ENCODE assay signal across 16 cellular contexts in genomic region chr2:224838335-224838734, GRCh38.
A peak's percentile ranks its signal among the peaks of the same experiment; 100 is the strongest.
DNase-seq lines count a peak whose midpoint lies in the region; ATAC-seq and TF ChIP-seq lines count a peak whose summit lies in the region.
"Had no signal": no experiment of that assay in that cellular context is flagged by ENCODE, and none has a peak within 500 bp of the region (broad histone marks: within the 10 kb centered on the region; RNA-seq: fewer than 3 reads in every experiment).

No MANE protein-coding gene starts in this region.

- POLR2A ChIA-PET in A673 (lab: Charles Lee; ENCODE audit: low non-redundant PET) = no interaction called here

- TF ChIP-seq CTCF in A673 (conservative IDR thresholded peaks at IDR 0.05; ENCODE audit: low read depth, low read length) (no peak), RWPE2 (IDR thresholded peaks at IDR 0.05; ENCODE audit: poor library complexity, severe bottlenecking) (no peak), thyroid gland (IDR thresholded peaks at IDR 0.05) (no peak)

- ATAC-seq in RWPE2 (ENCODE audit: low read depth) = no peak
- no peak for ATAC-seq in HG02759 (IDR thresholded peaks at IDR 0.05; ENCODE audit: unreplicated experiment)
- no peak for ATAC-seq in HG02938 (IDR thresholded peaks at IDR 0.05; ENCODE audit: unreplicated experiment)
- no peak for ATAC-seq in HG03097 (IDR thresholded peaks at IDR 0.05; ENCODE audit: low FRiP score, unreplicated experiment)

- H3K4me1 ChIP-seq in A673 (ENCODE audit: insufficient read depth, low read length, poor library complexity, severe bottlenecking) = peaks cover 4% of the 10 kb centered on the region
- peaks cover 18% of the 10 kb centered on the region for H3K4me1 ChIP-seq in RWPE2 (ENCODE audit: insufficient read depth, poor library complexity, severe bottlenecking)
- H3K4me1 ChIP-seq in thyroid gland = no peaks in the 10 kb centered on the region
- H3K4me1 ChIP-seq: uterus had no signal

- H3K27ac ChIP-seq in A673 (ENCODE audit: low read depth, low read length, poor library complexity, severe bottlenecking) (no peak overlapping the region), RWPE2 (ENCODE audit: poor library complexity, severe bottlenecking) (peak overlapping the region; percentile 66), thyroid gland (no peak overlapping the region)
- H3K27ac ChIP-seq: skin epidermis, uterus had no signal

- CTCF ChIA-PET in A673 (lab: Charles Lee) = interaction anchor here (0.6 kb wide), 1 partner anchor 247 kb away, joined by 6 read pairs; no protein-coding TSS in a partner anchor

- H3K27me3 ChIP-seq in A673 (replicated peaks; ENCODE audit: insufficient read depth, low read depth, low read length, poor library complexity) (no peaks in the 10 kb centered on the region), RWPE2 (ENCODE audit: insufficient read depth, poor library complexity, severe bottlenecking) (no peaks in the 10 kb centered on the region), thyroid gland (no peaks in the 10 kb centered on the region)
- H3K27me3 ChIP-seq: uterus had no signal

- intact Hi-C loops in A673 (cut with micrococcal nuclease; ENCODE audit: unreplicated experiment) (no loop called here), thyroid gland (cut with DNase I) (no loop called here)

- H3K36me3 ChIP-seq in A673 (ENCODE audit: insufficient read depth, low read length, poor library complexity, severe bottlenecking) (no peaks in the 10 kb centered on the region), RWPE2 (ENCODE audit: low read depth) (no peaks in the 10 kb centered on the region), thyroid gland (no peaks in the 10 kb centered on the region)
- H3K36me3 ChIP-seq: uterus had no signal

- H3K4me3 ChIP-seq in A673 (ENCODE audit: low read depth, low read length, poor library complexity, severe bottlenecking) (no peak overlapping the region), RWPE2 (ENCODE audit: severe bottlenecking) (no peak overlapping the region), thyroid gland (replicated peaks in 1 of 3) (no peak overlapping the region)
- H3K4me3 ChIP-seq: skin epidermis, uterus had no signal

- TF ChIP-seq POLR2A in thyroid gland (IDR thresholded peaks at IDR 0.05) = no peak

- BruUV-seq in A673 (replicated peaks; lab: Mats Ljungman, UMichigan) = no TSS peak

- no peaks in the 10 kb centered on the region for H3K9me3 ChIP-seq in A673 (ENCODE audit: low read depth, low read length, poor library complexity, severe bottlenecking)
- H3K9me3 ChIP-seq in RWPE2 (ENCODE audit: severe bottlenecking) = no peaks in the 10 kb centered on the region
- H3K9me3 ChIP-seq in thyroid gland = no peaks in the 10 kb centered on the region
- H3K9me3 ChIP-seq: uterus had no signal

- DNase-seq in A673 (ENCODE audit: low spot score) (peak; percentile 49), GM04504 (ENCODE audit: low read depth) (peak; percentile 48), RWPE2 (ENCODE audit: low spot score) (no peak), fibroblast of the conjunctiva (ENCODE audit: low read depth) (peak; percentile 66), thyroid gland (no peak)
- DNase-seq: activated gamma-delta T cell treated with Interleukin-2 at 50 U/mL for 16 hours; DMS153; effector CD8-positive, alpha-beta T cell; glutamatergic neuron; mesendoderm; stimulated activated naive CD4-positive, alpha-beta T cell treated with Interleukin-2 at 50 U/mL for 16 hours; uterus had no signal

Comparison
In these comparisons a context has a peak if more than half of its experiments do, and no peak if none do; other contexts are left out.
1. DNase-seq: peak in A673 (single experiment), GM04504 (single experiment) and fibroblast of the conjunctiva (single experiment); none in RWPE2 (single experiment) and thyroid gland (0 of 2).